ENCODE assay signal across 19 cellular contexts in genomic region chr12:45546545-45546944, GRCh38.
DNase-seq lines count a peak whose midpoint lies in the region; ATAC-seq, FAIRE-seq and TF ChIP-seq lines count a peak whose summit lies in the region.
"Had no signal": no experiment of that assay in that cellular context is flagged by ENCODE, and none has a peak within 500 bp of the region (broad histone marks: within the 10 kb centered on the region; RNA-seq: fewer than 3 reads in every experiment).

No MANE protein-coding gene starts in this region.

- H4K91ac ChIP-seq in mesenchymal stem cell (ENCODE audit: low read length) = peak overlapping the region; percentile 12

- ATAC-seq in HepG2 (no peak), right lobe of liver (no peak)

- intact Hi-C loops in HepG2 (cut with micrococcal nuclease; ENCODE audit: unreplicated experiment) (no loop called here), right lobe of liver (cut with DNase I) (loop anchor here in 1 of 2 donors (10.0 kb wide), 1 partner anchor 178 kb away; the partner anchor contains the start of gene ARID2)

- WGBS in HepG2 (ENCODE audit: low lambda C conversion rate) = 0% methylated on average over 2 of the region's 2 CpGs
- WGBS in right lobe of liver (ENCODE audit: insufficient coverage, low coverage, low lambda C conversion rate, missing lambda C conversion rate) = 80% methylated on average over 1 of the region's 2 CpGs
- WGBS in mesenchymal stem cell = 93% methylated on average over 2 of the region's 2 CpGs

- no peak for FAIRE-seq in HepG2 (lab: Jason Lieb, UNC)
- FAIRE-seq: G401.6, GM12891, GM19239, H1, HTR-8/SVneo had no signal

- TF ChIP-seq EP300 in HepG2 (IDR thresholded peaks at IDR 0.05; ENCODE audit: low read depth in 2 of 2, low read length in 2 of 2) (no peak), HepG2 (CRISPR knock-in tag; IDR thresholded peaks at IDR 0.05; ENCODE audit: borderline replicate concordance) (no peak)

- no peak overlapping the region for H2BK5ac ChIP-seq in mesenchymal stem cell (ENCODE audit: low read depth, low read length, poor library complexity, severe bottlenecking)

- no peak overlapping the region for H4K8ac ChIP-seq in mesenchymal stem cell (ENCODE audit: low read length)

- TF ChIP-seq POLR2A in HepG2 (IDR thresholded peaks at IDR 0.05; ENCODE audit: insufficient read depth in 1 of 2, low read depth in 2 of 2, low read length in 2 of 2) = no peak
- no peak for TF ChIP-seq POLR2A in right lobe of liver (IDR thresholded peaks at IDR 0.05)

- H2BK120ac ChIP-seq in mesenchymal stem cell (ENCODE audit: low read depth, low read length) = no peak overlapping the region

- no peaks in the 10 kb centered on the region for H3K4me1 ChIP-seq in HepG2 (ENCODE audit: insufficient read depth, low read length)
- no peaks in the 10 kb centered on the region for H3K4me1 ChIP-seq in right lobe of liver
- H3K4me1 ChIP-seq in mesenchymal stem cell (ENCODE audit: control insufficient read depth, insufficient read depth, low read depth, low read length) = no peaks in the 10 kb centered on the region
- H3K4me1 ChIP-seq: BLaER1 had no signal

- TF ChIP-seq RAD21 in HepG2 (CRISPR knock-in tag; IDR thresholded peaks at IDR 0.05) = no peak

- no peak overlapping the region for H3K4ac ChIP-seq in mesenchymal stem cell (ENCODE audit: low read depth in 1 of 2, low read length in 2 of 2)

- no peak overlapping the region for H2AK5ac ChIP-seq in mesenchymal stem cell (ENCODE audit: low read length, severe bottlenecking)

- H3K9ac ChIP-seq in HepG2 (ENCODE audit: insufficient read depth, low read depth, low read length) (no peak overlapping the region), mesenchymal stem cell (ENCODE audit: low read length) (no peak overlapping the region)
- H3K9ac ChIP-seq: BLaER1 had no signal

- CTCF ChIA-PET in HepG2 (lab: Yijun Ruan, JAX; ENCODE audit: low intra/inter-chr PET ratio, low total read pairs) = no interaction called here

- POLR2A ChIA-PET in HepG2 (lab: Yijun Ruan, JAX) = no interaction called here

- DNase-seq in HepG2 (ENCODE audit: low spot score) (no peak), right lobe of liver (no peak), RPMI8226 (peak; percentile 51), mesenchymal stem cell (no peak), D341Med (ENCODE audit: low spot score) (no peak), cerebellar cortex (ENCODE audit: low spot score) (no peak)
- DNase-seq in activated effector memory CD4-positive, alpha-beta T cell treated with anti-CD3 and anti-CD28 coated beads, Interleukin-2, amount 50 U/mL, for 16 hours = no peak
- DNase-seq: Calu3; CD4-positive, alpha-beta memory T cell; DMS 273 treated with DMSO at 0.1 percent for 48 hours; DMS53; H9 had no signal

- in situ Hi-C loops in HepG2 (cut with HindIII; ENCODE audit: extremely low pct_ligation_motif_present, low pct_unique_long_range_greater_than_20kb) = loop anchor here (25.0 kb wide), 1 partner anchor 341 kb away; no protein-coding TSS in a partner anchor

- H2BK15ac ChIP-seq in mesenchymal stem cell (ENCODE audit: low read depth, poor library complexity, severe bottlenecking) = no peak overlapping the region

- no peaks in the 10 kb centered on the region for H3K9me3 ChIP-seq in HepG2 (ENCODE audit: low read length)
- no peaks in the 10 kb centered on the region for H3K9me3 ChIP-seq in right lobe of liver
- H3K9me3 ChIP-seq in mesenchymal stem cell (ENCODE audit: control insufficient read depth, low read length) = no peaks in the 10 kb centered on the region
- H3K9me3 ChIP-seq: BLaER1 had no signal

- H2AFZ ChIP-seq in HepG2 (ENCODE audit: low read length) = no peak overlapping the region
- no peak overlapping the region for H2AFZ ChIP-seq in mesenchymal stem cell (ENCODE audit: low read depth, low read length)

- H3K18ac ChIP-seq in mesenchymal stem cell (ENCODE audit: low read depth in 1 of 2, low read length in 2 of 2) = no peak overlapping the region

- no peak for TF ChIP-seq CTCF in HepG2 (CRISPR knock-in tag; IDR thresholded peaks at IDR 0.05)
- TF ChIP-seq CTCF in right lobe of liver (IDR thresholded peaks at IDR 0.05) = no peak

- H3K27ac ChIP-seq in HepG2 (ENCODE audit: extremely low read length, insufficient read depth, low read length) (no peak overlapping the region), right lobe of liver (no peak overlapping the region), mesenchymal stem cell (ENCODE audit: low read length, poor library complexity, severe bottlenecking) (no peak overlapping the region)
- H3K27ac ChIP-seq: 22Rv1, BLaER1 had no signal

- H3K27me3 ChIP-seq in HepG2 (ENCODE audit: control insufficient read depth in 1 of 2, insufficient read depth in 2 of 2, low read length in 2 of 2) (peaks cover 0 to 14% of the 10 kb centered on the region in 2 experiments; a peak in 3 of 5 replicates), right lobe of liver (no peaks in the 10 kb centered on the region), mesenchymal stem cell (ENCODE audit: control insufficient read depth in 1 of 2, insufficient read depth in 1 of 2, low read length in 2 of 2) (no peaks in the 10 kb centered on the region)
- H3K27me3 ChIP-seq: BLaER1 had no signal

- H3K4me2 ChIP-seq in HepG2 (ENCODE audit: low read depth, low read length) = no peak overlapping the region
- H3K4me2 ChIP-seq in mesenchymal stem cell (ENCODE audit: low read length, poor library complexity, severe bottlenecking) = no peak overlapping the region
- H3K4me2 ChIP-seq: BLaER1 had no signal

- H3K4me3 ChIP-seq in HepG2 (replicated peaks in 1 of 3; ENCODE audit: insufficient read depth in 1 of 3, low read depth in 2 of 3, low read length in 3 of 3) (no peak overlapping the region), right lobe of liver (no peak overlapping the region), mesenchymal stem cell (ENCODE audit: insufficient read depth in 1 of 2, low read depth in 1 of 2, low read length in 2 of 2) (no peak overlapping the region)
- H3K4me3 ChIP-seq: BLaER1 had no signal

- no peaks in the 10 kb centered on the region for H4K20me1 ChIP-seq in HepG2 (ENCODE audit: insufficient read depth, low read length)
- H4K20me1 ChIP-seq: BLaER1 had no signal

- no peaks in the 10 kb centered on the region for H3K79me1 ChIP-seq in mesenchymal stem cell (replicated peaks; ENCODE audit: low read length, poor library complexity, severe bottlenecking)

- no peak overlapping the region for H3K14ac ChIP-seq in mesenchymal stem cell (ENCODE audit: low read length in 2 of 2)

- H2BK12ac ChIP-seq in mesenchymal stem cell (ENCODE audit: low read length in 2 of 2) = no peak overlapping the region

- H3K79me2 ChIP-seq in HepG2 (ENCODE audit: insufficient read depth, low read length) = no peaks in the 10 kb centered on the region

- H3K36me3 ChIP-seq in HepG2 (replicated peaks in 1 of 2; ENCODE audit: control insufficient read depth in 1 of 2, insufficient read depth in 2 of 2, low read length in 2 of 2) = no peaks in the 10 kb centered on the region
- no peaks in the 10 kb centered on the region for H3K36me3 ChIP-seq in right lobe of liver
- H3K36me3 ChIP-seq in mesenchymal stem cell (ENCODE audit: control insufficient read depth in 1 of 2, insufficient read depth in 2 of 2, low read depth in 1 of 2, low read length in 2 of 2) = no peaks in the 10 kb centered on the region
- H3K36me3 ChIP-seq: BLaER1 had no signal

- H3K23ac ChIP-seq in mesenchymal stem cell (ENCODE audit: low read length in 2 of 2) = no peak overlapping the region

- BruUV-seq in HepG2 (replicated peaks; lab: Mats Ljungman, UMichigan) = no TSS peak

TF ChIP-seq in HepG2, 621 proteins besides CTCF, POLR2A, EP300 and RAD21:
- TF ChIP-seq ZNF850 (CRISPR knock-in tag; conservative IDR thresholded peaks at IDR 0.05) (no peak), MAFK (conservative IDR thresholded peaks at IDR 0.05 in 1 of 2, IDR thresholded peaks at IDR 0.05 in 1 of 2; ENCODE audit: low read length in 2 of 2) (peak; percentile 73 to 89), MAFF (IDR thresholded peaks at IDR 0.05; ENCODE audit: low read depth, low read length) (peak; percentile 80), ZNF563 (CRISPR knock-in tag; IDR thresholded peaks at IDR 0.05) (no peak), ZNF24 (IDR thresholded peaks at IDR 0.05) (no peak), TOE1 (CRISPR knock-in tag; IDR thresholded peaks at IDR 0.05) (no peak)
- TF ChIP-seq, protein P1, sequence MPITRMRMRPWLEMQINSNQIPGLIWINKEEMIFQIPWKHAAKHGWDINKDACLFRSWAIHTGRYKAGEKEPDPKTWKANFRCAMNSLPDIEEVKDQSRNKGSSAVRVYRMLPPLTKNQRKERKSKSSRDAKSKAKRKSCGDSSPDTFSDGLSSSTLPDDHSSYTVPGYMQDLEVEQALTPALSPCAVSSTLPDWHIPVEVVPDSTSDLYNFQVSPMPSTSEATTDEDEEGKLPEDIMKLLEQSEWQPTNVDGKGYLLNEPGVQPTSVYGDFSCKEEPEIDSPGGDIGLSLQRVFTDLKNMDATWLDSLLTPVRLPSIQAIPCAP (CRISPR knock-in tag; IDR thresholded peaks at IDR 0.05; ENCODE audit: low read depth) = no peak
TF ChIP-seq in HepG2: peak in this region for 2.
